Comparison of ENCODE assay signal across 1 cellular context in genomic region chr5:100430268-100430900, GRCh38.
TF ChIP-seq lines count a peak whose summit lies in the region.

No MANE protein-coding gene starts in this region.

TF ChIP-seq in HCT116, 20 proteins besides CTCF, POLR2A, EP300 and RAD21 (continued from another document):
- TF ChIP-seq ZFX (IDR thresholded peaks at IDR 0.05) (no peak), ZNF274 (IDR thresholded peaks at IDR 0.05; ENCODE audit: low read depth, low read length) (no peak), EGR1 (IDR thresholded peaks at IDR 0.05; ENCODE audit: low read depth) (no peak), JUND (IDR thresholded peaks at IDR 0.05) (no peak), EZH2phosphoT487 (IDR thresholded peaks at IDR 0.05; ENCODE audit: borderline replicate concordance) (no peak)
